ENCODE assay signal across 17 cellular contexts in the genomic region with DNA sequence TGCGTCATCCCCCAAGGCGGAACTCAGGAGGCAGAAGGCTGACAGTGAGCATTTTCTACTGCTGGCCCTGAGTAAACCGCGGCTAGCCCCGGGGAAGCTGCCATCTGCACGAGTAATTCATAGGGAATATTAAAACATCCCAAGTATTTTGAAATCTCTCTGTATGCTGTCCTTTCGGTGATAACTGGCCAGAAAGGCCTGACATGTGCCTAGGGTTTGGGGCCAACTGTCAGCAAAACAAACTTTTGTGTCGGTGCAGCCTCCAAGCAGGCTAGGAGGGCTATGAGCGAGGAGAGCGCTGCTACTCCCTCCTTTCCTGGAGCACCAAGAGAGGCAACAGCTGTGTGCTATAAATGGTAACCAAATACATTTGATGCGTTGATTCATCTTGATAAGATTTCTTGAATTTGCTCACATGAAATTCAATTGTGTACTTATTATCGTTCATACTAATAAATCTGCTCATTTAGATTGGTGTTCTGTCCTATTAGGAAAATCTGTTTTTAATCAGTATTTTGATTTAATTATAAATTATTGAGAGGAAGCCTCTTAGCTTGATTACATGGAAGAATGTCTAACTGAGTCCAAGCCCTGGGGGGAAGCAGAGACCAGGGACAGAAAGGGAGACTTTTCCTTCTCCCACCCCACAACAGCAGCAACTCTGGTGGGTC.
DNase-seq lines count a peak whose midpoint lies in the region; ATAC-seq, FAIRE-seq and TF ChIP-seq lines count a peak whose summit lies in the region.
"Had no signal": no experiment of that assay in that cellular context is flagged by ENCODE, and none has a peak within 500 bp of the region (broad histone marks: within the 10 kb centered on the region; RNA-seq: fewer than 3 reads in every experiment).

No MANE protein-coding gene starts in this region.

- H2AFZ ChIP-seq in astrocyte (ENCODE audit: low read depth, low read length), result no peak overlapping the region

- peaks cover 4% of the 10 kb centered on the region for H3K9me3 Mint-ChIP-seq in astrocyte (ENCODE audit: unreplicated experiment)
- H3K9me3 Mint-ChIP-seq: activated T-cell treated with anti-CD3 and anti-CD28 coated beads, Interleukin-2, amount 50 U/mL, for 72 hours had no signal

- ATAC-seq in right cardiac atrium, result peak; percentile 53 to 75
- ATAC-seq in upper lobe of left lung (ENCODE audit: low FRiP score in 2 of 2), result peak; percentile 35 to 47
- no peak for ATAC-seq in GM21526 (IDR thresholded peaks at IDR 0.05; ENCODE audit: low FRiP score, unreplicated experiment)
- no peak for ATAC-seq in HG03565 (IDR thresholded peaks at IDR 0.05; ENCODE audit: unreplicated experiment)
- no peak for ATAC-seq in mucosa of descending colon
- ATAC-seq: activated T-cell treated with anti-CD3 and anti-CD28 coated beads, Interleukin-2, amount 50 U/mL, for 72 hours; HCT116; left colon; stimulated activated naive B cell treated with anti-CD40 and anti-IgM and Interleukin-4, amounts not matched to agents 10 μg/mL and 1 μg/mL and 100 μg/mL, for 72 hours had no signal

- H4K20me1 ChIP-seq in astrocyte (ENCODE audit: insufficient read depth, low read length), result peaks cover 4% of the 10 kb centered on the region

- TF ChIP-seq POLR2A in upper lobe of left lung (IDR thresholded peaks at IDR 0.05), result no peak

- no peaks in the 10 kb centered on the region for H3K9me3 ChIP-seq in astrocyte (ENCODE audit: insufficient read depth, low read depth, low read length)
- no peaks in the 10 kb centered on the region for H3K9me3 ChIP-seq in right cardiac atrium (ENCODE audit: control insufficient read depth, low read length)
- no peaks in the 10 kb centered on the region for H3K9me3 ChIP-seq in upper lobe of left lung
- no peaks in the 10 kb centered on the region for H3K9me3 ChIP-seq in mucosa of descending colon
- H3K9me3 ChIP-seq: prostate gland, thyroid gland had no signal

- intact Hi-C loops in right cardiac atrium (cut with DNase I) (no loop called here), mucosa of descending colon (cut with DNase I, micrococcal nuclease) (no loop called here)

- peaks cover 18% of the 10 kb centered on the region for H3K4me1 Mint-ChIP-seq in astrocyte (ENCODE audit: low read depth, unreplicated experiment)
- H3K4me1 Mint-ChIP-seq: activated B cell treated with CpG ODN at 0.5 μM for 24 hours; stimulated activated naive B cell treated with anti-CD40 and anti-IgM and Interleukin-4, amounts not matched to agents 10 μg/mL and 1 μg/mL and 100 μg/mL, for 72 hours had no signal

- H3K27me3 ChIP-seq in astrocyte (ENCODE audit: insufficient read depth, low read length) (no peaks in the 10 kb centered on the region), right cardiac atrium (ENCODE audit: control insufficient read depth, insufficient read depth) (no peaks in the 10 kb centered on the region), upper lobe of left lung (no peaks in the 10 kb centered on the region)
- H3K27me3 ChIP-seq: thyroid gland had no signal

- H3K36me3 Mint-ChIP-seq in astrocyte (ENCODE audit: low read depth, unreplicated experiment), result peaks cover 20% of the 10 kb centered on the region
- H3K36me3 Mint-ChIP-seq: stimulated activated naive B cell treated with anti-CD40 and anti-IgM and Interleukin-4, amounts not matched to agents 10 μg/mL and 1 μg/mL and 100 μg/mL, for 72 hours had no signal

- H3K27ac ChIP-seq in astrocyte (ENCODE audit: low read depth, low read length) (no peak overlapping the region), right cardiac atrium (ENCODE audit: low read length) (no peak overlapping the region), upper lobe of left lung (peak overlapping the region in 1 of 4 donors; percentile 30)
- H3K27ac ChIP-seq: prostate gland, thyroid gland had no signal

- H3K4me3 ChIP-seq in astrocyte (ENCODE audit: insufficient read depth, low read depth, low read length) (no peak overlapping the region), right cardiac atrium (ENCODE audit: low read length) (no peak overlapping the region), upper lobe of left lung (no peak overlapping the region), mucosa of descending colon (no peak overlapping the region)
- H3K4me3 ChIP-seq: prostate gland, thyroid gland had no signal

- H3K36me3 ChIP-seq in astrocyte (ENCODE audit: insufficient read depth, low read length), result peaks cover 11% of the 10 kb centered on the region
- H3K36me3 ChIP-seq in upper lobe of left lung, result peaks cover 6 to 46% (median 28%) of the 10 kb centered on the region in 4 donors
- H3K36me3 ChIP-seq in mucosa of descending colon (ENCODE audit: low read depth), result no peaks in the 10 kb centered on the region

- no peaks in the 10 kb centered on the region for H3K27me3 Mint-ChIP-seq in astrocyte (ENCODE audit: low read depth, unreplicated experiment)
- H3K27me3 Mint-ChIP-seq: activated B cell treated with CpG ODN at 0.5 μM for 24 hours; stimulated activated naive B cell treated with anti-CD40 and anti-IgM and Interleukin-4, amounts not matched to agents 10 μg/mL and 1 μg/mL and 100 μg/mL, for 72 hours had no signal

- no peak for FAIRE-seq in astrocyte (lab: Jason Lieb, UNC)

- no peaks in the 10 kb centered on the region for H3K79me2 ChIP-seq in astrocyte (ENCODE audit: insufficient read depth, low read length)

- peak overlapping the region; percentile 16 for H3K27ac Mint-ChIP-seq in astrocyte (ENCODE audit: unreplicated experiment)
- H3K27ac Mint-ChIP-seq: activated B cell treated with CpG ODN at 0.5 μM for 24 hours; activated T-cell treated with anti-CD3 and anti-CD28 coated beads, Interleukin-2, amount 50 U/mL, for 72 hours; stimulated activated naive B cell treated with anti-CD40 and anti-IgM and Interleukin-4, amounts not matched to agents 10 μg/mL and 1 μg/mL and 100 μg/mL, for 72 hours had no signal

- WGBS in right cardiac atrium, result 63% methylated on average over 12 of the region's 12 CpGs
- 82 to 90% methylated on average over 12 of the region's 12 CpGs for WGBS in upper lobe of left lung, 2 donors

- H3K4me1 ChIP-seq in astrocyte (ENCODE audit: insufficient read depth, low read length) (no peaks in the 10 kb centered on the region), right cardiac atrium (ENCODE audit: control insufficient read depth, insufficient read depth, low read length) (no peaks in the 10 kb centered on the region), upper lobe of left lung (no peaks in the 10 kb centered on the region), mucosa of descending colon (ENCODE audit: low read depth) (no peaks in the 10 kb centered on the region)
- H3K4me1 ChIP-seq: prostate gland, thyroid gland had no signal

- no peak overlapping the region for H3K4me3 Mint-ChIP-seq in astrocyte (ENCODE audit: unreplicated experiment)
- H3K4me3 Mint-ChIP-seq: activated B cell treated with CpG ODN at 0.5 μM for 24 hours; activated T-cell treated with anti-CD3 and anti-CD28 coated beads, Interleukin-2, amount 50 U/mL, for 72 hours; stimulated activated naive B cell treated with anti-CD40 and anti-IgM and Interleukin-4, amounts not matched to agents 10 μg/mL and 1 μg/mL and 100 μg/mL, for 72 hours had no signal

- H3K4me2 ChIP-seq in astrocyte (ENCODE audit: low read length), result no peak overlapping the region

- H3K9ac ChIP-seq in astrocyte (ENCODE audit: low read length), result no peak overlapping the region

- DNase-seq in GM03348 (ENCODE audit: low spot score) (peak; percentile 66), astrocyte (ENCODE audit: low read depth) (peak; percentile 0), right cardiac atrium (peak; percentile 32 to 77 (median 65)), upper lobe of left lung (no peak), mucosa of descending colon (no peak)
- DNase-seq: activated B cell treated with CpG ODN at 0.5 μM for 24 hours; activated T-cell treated with anti-CD3 and anti-CD28 coated beads, Interleukin-2, amount 50 U/mL, for 72 hours; DMS79; left colon; NCI-H1417 treated with DMSO at 0.1 percent for 48 hours; NCI-H226; stimulated activated naive B cell treated with anti-CD40 and anti-IgM and Interleukin-4, amounts not matched to agents 10 μg/mL and 1 μg/mL and 100 μg/mL, for 72 hours; thyroid gland had no signal

- TF ChIP-seq CTCF in astrocyte (IDR thresholded peaks at IDR 0.05; ENCODE audit: insufficient read depth, low read depth, low read length), result no peak
- TF ChIP-seq CTCF in upper lobe of left lung (IDR thresholded peaks at IDR 0.05), result no peak
- no peak for TF ChIP-seq CTCF in mucosa of descending colon (IDR thresholded peaks at IDR 0.05)

- TF ChIP-seq EP300 in upper lobe of left lung (IDR thresholded peaks at IDR 0.05), result no peak

Comparison
In these comparisons a context has a peak if more than half of its experiments do, and no peak if none do; other contexts are left out.
1. DNase-seq: peak in GM03348 (single experiment), astrocyte (single experiment) and right cardiac atrium (3 of 3); none in upper lobe of left lung (0 of 2) and mucosa of descending colon (0 of 3).
2. ATAC-seq: peak in right cardiac atrium (2 of 2) and upper lobe of left lung (2 of 2); none in GM21526 (single experiment), HG03565 (single experiment) and mucosa of descending colon (single experiment).